10 cellular contexts compared by ENCODE assay signal in the genomic region with DNA sequence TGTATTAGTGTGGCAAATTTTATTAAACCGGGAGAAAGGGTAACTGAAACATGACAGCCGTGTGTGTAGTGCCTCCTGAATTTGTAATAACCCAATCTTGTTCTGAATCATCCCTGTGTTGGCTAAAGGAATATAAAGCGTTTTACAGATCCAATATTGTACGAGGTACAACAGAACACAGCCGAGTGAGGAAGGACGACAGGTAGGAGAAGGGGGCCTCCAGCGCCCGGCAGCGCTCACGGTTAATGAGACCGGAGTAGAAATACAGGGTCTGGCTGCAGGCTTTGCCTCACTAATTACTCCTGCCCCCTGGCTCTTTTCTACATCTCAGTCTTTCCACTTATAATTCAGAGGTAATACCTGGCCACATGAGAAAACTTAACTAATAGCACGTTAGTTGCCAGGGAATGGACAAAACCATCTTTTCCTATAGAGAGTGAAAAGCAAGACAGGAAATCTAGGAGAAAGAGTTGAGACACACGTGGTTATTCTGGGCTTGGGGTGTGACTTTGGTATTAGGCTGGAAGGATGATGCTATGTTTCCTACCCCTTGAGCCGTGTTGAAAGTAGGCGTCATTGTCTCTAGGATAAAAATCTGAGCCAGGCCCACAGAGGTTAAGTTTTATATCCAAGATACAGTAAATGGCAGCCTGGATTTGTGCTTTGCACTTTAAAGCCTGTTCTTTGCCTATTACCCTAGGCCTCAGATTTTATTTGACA. TPM values are rescaled to one million over a fixed set of nuclear protein-coding genes. Genes with fewer than 3 reads are reported as not detected.
DNase-seq lines count a peak whose midpoint lies in the region; ATAC-seq and TF ChIP-seq lines count a peak whose summit lies in the region.
"Had no signal": no experiment of that assay in that cellular context is flagged by ENCODE, and none has a peak within 500 bp of the region (broad histone marks: within the 10 kb centered on the region; RNA-seq: fewer than 3 reads in every experiment).

No MANE protein-coding gene starts in this region.

- H3K27me3 Mint-ChIP-seq in activated naive CD8-positive, alpha-beta T cell treated with anti-CD3 and anti-CD28 coated beads for 36 hours: peaks cover 60% of the 10 kb centered on the region
- peaks cover 62% of the 10 kb centered on the region for H3K27me3 Mint-ChIP-seq in stimulated activated naive CD8-positive, alpha-beta T cell treated with anti-CD3 and anti-CD28 coated beads, Interleukin-15, Interleukin-2, amounts not matched to agents 100 ng/mL and 50 ng/mL, for 24 hours
- H3K27me3 Mint-ChIP-seq in effector memory CD8-positive, alpha-beta T cell: peaks cover 56 to 85% of the 10 kb centered on the region in 2 donors

- peak overlapping the region; percentile 47 for H3K27ac Mint-ChIP-seq in activated naive CD8-positive, alpha-beta T cell treated with anti-CD3 and anti-CD28 coated beads for 36 hours
- peak overlapping the region; percentile 65 for H3K27ac Mint-ChIP-seq in stimulated activated naive CD8-positive, alpha-beta T cell treated with anti-CD3 and anti-CD28 coated beads, Interleukin-15, Interleukin-2, amounts not matched to agents 100 ng/mL and 50 ng/mL, for 24 hours
- no peak overlapping the region for H3K27ac Mint-ChIP-seq in effector memory CD8-positive, alpha-beta T cell

- no peaks in the 10 kb centered on the region for H3K9me3 Mint-ChIP-seq in activated naive CD8-positive, alpha-beta T cell treated with anti-CD3 and anti-CD28 coated beads for 36 hours
- no peaks in the 10 kb centered on the region for H3K9me3 Mint-ChIP-seq in stimulated activated naive CD8-positive, alpha-beta T cell treated with anti-CD3 and anti-CD28 coated beads, Interleukin-15, Interleukin-2, amounts not matched to agents 100 ng/mL and 50 ng/mL, for 24 hours
- no peaks in the 10 kb centered on the region for H3K9me3 Mint-ChIP-seq in effector memory CD8-positive, alpha-beta T cell

- peak overlapping the region in 4 of 10 donors; percentile 36 to 67 (median 54) for H3K27ac ChIP-seq in heart right ventricle
- H3K27ac ChIP-seq: neutrophil had no signal

- no peak overlapping the region for H3K4me3 Mint-ChIP-seq in activated naive CD8-positive, alpha-beta T cell treated with anti-CD3 and anti-CD28 coated beads for 36 hours
- H3K4me3 Mint-ChIP-seq in stimulated activated naive CD8-positive, alpha-beta T cell treated with anti-CD3 and anti-CD28 coated beads, Interleukin-15, Interleukin-2, amounts not matched to agents 100 ng/mL and 50 ng/mL, for 24 hours: peak overlapping the region; percentile 23
- peak overlapping the region in 1 of 2 donors; percentile 15 for H3K4me3 Mint-ChIP-seq in effector memory CD8-positive, alpha-beta T cell

- TF ChIP-seq CTCF in heart right ventricle (IDR thresholded peaks at IDR 0.05): no peak

- no peaks in the 10 kb centered on the region for H3K36me3 ChIP-seq in heart right ventricle
- H3K36me3 ChIP-seq: neutrophil had no signal

- H3K27me3 ChIP-seq in heart right ventricle: peaks cover 0 to 45% (median 16%) of the 10 kb centered on the region in 7 donors

- peak; percentile 7 for ATAC-seq in HG02642 (IDR thresholded peaks at IDR 0.05; ENCODE audit: poor library complexity, unreplicated experiment)
- ATAC-seq in effector memory CD8-positive, alpha-beta T cell (replicated peaks): no peak
- no peak for ATAC-seq in heart right ventricle

- no peaks in the 10 kb centered on the region for H3K9me3 ChIP-seq in heart right ventricle
- H3K9me3 ChIP-seq: neutrophil had no signal

- intact Hi-C loops in heart right ventricle (cut with DNase I): no loop called here

- H3K4me1 Mint-ChIP-seq in activated naive CD8-positive, alpha-beta T cell treated with anti-CD3 and anti-CD28 coated beads for 36 hours: peaks cover 12% of the 10 kb centered on the region
- H3K4me1 Mint-ChIP-seq in stimulated activated naive CD8-positive, alpha-beta T cell treated with anti-CD3 and anti-CD28 coated beads, Interleukin-15, Interleukin-2, amounts not matched to agents 100 ng/mL and 50 ng/mL, for 24 hours (ENCODE audit: low read depth): peaks cover 14% of the 10 kb centered on the region
- peaks cover 0 to 2% of the 10 kb centered on the region in 2 donors for H3K4me1 Mint-ChIP-seq in effector memory CD8-positive, alpha-beta T cell (ENCODE audit: low read depth in 2 of 2)

- DNase-seq in activated naive CD8-positive, alpha-beta T cell treated with anti-CD3 and anti-CD28 coated beads for 36 hours: peak; percentile 11
- peak; percentile 49 for DNase-seq in islet precursor cell
- DNase-seq in SHP77 (lab: John Stamatoyannopoulos, UW): no peak
- no peak for DNase-seq in effector memory CD8-positive, alpha-beta T cell
- no peak for DNase-seq in MV-4-11 (lab: John Stamatoyannopoulos, UW)
- no peak for DNase-seq in heart right ventricle

- H3K36me3 Mint-ChIP-seq in activated naive CD8-positive, alpha-beta T cell treated with anti-CD3 and anti-CD28 coated beads for 36 hours: no peaks in the 10 kb centered on the region
- no peaks in the 10 kb centered on the region for H3K36me3 Mint-ChIP-seq in stimulated activated naive CD8-positive, alpha-beta T cell treated with anti-CD3 and anti-CD28 coated beads, Interleukin-15, Interleukin-2, amounts not matched to agents 100 ng/mL and 50 ng/mL, for 24 hours (ENCODE audit: low read depth)
- no peaks in the 10 kb centered on the region for H3K36me3 Mint-ChIP-seq in effector memory CD8-positive, alpha-beta T cell (ENCODE audit: insufficient read depth)

- H3K4me1 ChIP-seq in heart right ventricle: peaks cover 11 to 37% (median 27%) of the 10 kb centered on the region in 9 donors

- 87% methylated on average over 15 of the region's 15 CpGs for WGBS in heart right ventricle, 2 donors

- peak overlapping the region in 3 of 10 donors; percentile 44 to 50 (median 50) for H3K4me3 ChIP-seq in heart right ventricle

RNA-seq across cellular contexts. Expression of a gene that starts 54.0 kb away (rescaled TPM):
- under 1 TPM; 0.40 to 0.43 TPM for total RNA-seq in activated naive CD8-positive, alpha-beta T cell treated with anti-CD3 and anti-CD28 coated beads for 36 hours
- under 1 TPM in 5 of 10 donors, not detected in 5; 0.12 to 0.85 (median 0.46) TPM for total RNA-seq in heart right ventricle
- under 1 TPM in 1 of 2 donors, not detected in 1; 0.01 TPM for polyA plus RNA-seq in heart right ventricle
- total RNA-seq: aorta had no signal
- polyA plus RNA-seq: aorta had no signal

Comparison
In these comparisons a context has a peak if more than half of its experiments do, and no peak if none do; other contexts are left out.
1. DNase-seq: peak in activated naive CD8-positive, alpha-beta T cell treated with anti-CD3 and anti-CD28 coated beads for 36 hours (single experiment) and islet precursor cell (single experiment); none in SHP77 (0 of 2), effector memory CD8-positive, alpha-beta T cell (0 of 3), MV-4-11 (single experiment) and heart right ventricle (0 of 2).
2. H3K27ac Mint-ChIP-seq: peak in activated naive CD8-positive, alpha-beta T cell treated with anti-CD3 and anti-CD28 coated beads for 36 hours (single experiment) and stimulated activated naive CD8-positive, alpha-beta T cell treated with anti-CD3 and anti-CD28 coated beads, Interleukin-15, Interleukin-2, amounts not matched to agents 100 ng/mL and 50 ng/mL, for 24 hours (single experiment); none in effector memory CD8-positive, alpha-beta T cell (0 of 2).